In the genomic region with DNA sequence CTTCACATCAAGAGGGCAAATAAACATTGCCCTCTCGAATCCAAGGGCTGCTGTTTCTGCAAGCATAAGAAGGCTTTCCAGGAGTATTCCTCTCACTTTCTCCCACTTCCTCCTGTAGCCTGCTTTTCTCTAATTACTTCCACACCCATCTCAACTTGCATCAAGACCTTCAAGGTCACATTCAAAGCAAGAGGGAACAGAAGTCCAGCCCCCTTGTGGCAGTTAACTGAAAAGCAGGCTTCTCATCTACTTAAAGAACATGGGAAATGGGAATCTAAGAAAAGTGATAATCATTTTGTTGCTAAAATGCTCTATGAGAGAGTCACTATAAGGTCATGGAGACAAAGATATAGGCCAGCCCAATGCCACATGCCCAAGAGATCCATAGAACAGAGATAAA, we compare ENCODE assay signal across 9 cellular contexts.
DNase-seq lines count a peak whose midpoint lies in the region; ATAC-seq and TF ChIP-seq lines count a peak whose summit lies in the region.
"Had no signal": no experiment of that assay in that cellular context is flagged by ENCODE, and none has a peak within 500 bp of the region (broad histone marks: within the 10 kb centered on the region; RNA-seq: fewer than 3 reads in every experiment).

No MANE protein-coding gene starts in this region.

- H3K27ac Mint-ChIP-seq in Calu3 (ENCODE audit: unreplicated experiment) (no peak overlapping the region), H9 (no peak overlapping the region)

- no peaks in the 10 kb centered on the region for H3K36me3 ChIP-seq in PC-3 (ENCODE audit: low read depth, low read length)
- H3K36me3 ChIP-seq in Peyer's patch = no peaks in the 10 kb centered on the region

- no peak overlapping the region for H3K23ac ChIP-seq in H9 (ENCODE audit: insufficient read length, low read depth, low read length)

- CTCF ChIA-PET in Calu3 (lab: Charles Lee) (no interaction called here), PC-3 (lab: Charles Lee) (no interaction called here)

- H3K27ac ChIP-seq in H9 (ENCODE audit: insufficient read length, low read depth, low read length) (no peak overlapping the region), PC-3 (ENCODE audit: low read length) (no peak overlapping the region), Peyer's patch (no peak overlapping the region)

- H2BK12ac ChIP-seq in H9 (ENCODE audit: insufficient read length, low read depth, low read length) = no peak overlapping the region

- H4K8ac ChIP-seq in H9 (replicated peaks; ENCODE audit: insufficient read length, low read depth, low read length) = no peak overlapping the region

- no peaks in the 10 kb centered on the region for H3K23me2 ChIP-seq in H9 (ENCODE audit: insufficient read length, low read depth, low read length, poor library complexity, severe bottlenecking)

- BruUV-seq in Calu3 (replicated peaks; lab: Mats Ljungman, UMichigan) = no TSS peak
- BruUV-seq in PC-3 (replicated peaks; lab: Mats Ljungman, UMichigan) = no TSS peak

- H4K5ac ChIP-seq in H9 (ENCODE audit: insufficient read length, low read depth, low read length) = no peak overlapping the region

- H3K9me2 ChIP-seq in PC-3 (replicated peaks; ENCODE audit: low read length) = no peaks in the 10 kb centered on the region

- H3K4me3 ChIP-seq in PC-3 (ENCODE audit: low read length) (no peak overlapping the region), Peyer's patch (no peak overlapping the region)

- H4K20me1 ChIP-seq in H9 (ENCODE audit: control insufficient read depth, insufficient read depth, insufficient read length) = no peaks in the 10 kb centered on the region
- no peaks in the 10 kb centered on the region for H4K20me1 ChIP-seq in PC-3 (ENCODE audit: low read length)

- H3K36me3 Mint-ChIP-seq in Calu3 (ENCODE audit: insufficient read depth, unreplicated experiment) = no peaks in the 10 kb centered on the region
- no peaks in the 10 kb centered on the region for H3K36me3 Mint-ChIP-seq in H9 (ENCODE audit: insufficient read depth in 1 of 3, low read depth in 3 of 3)

- H3K4me3 Mint-ChIP-seq in Calu3 (ENCODE audit: low read depth, unreplicated experiment) (no peak overlapping the region), H9 (no peak overlapping the region)

- H2BK5ac ChIP-seq in H9 (ENCODE audit: insufficient read length, low read length) = no peak overlapping the region

- H3K79me2 ChIP-seq in H9 (ENCODE audit: insufficient read depth, low read length) (no peaks in the 10 kb centered on the region), PC-3 (ENCODE audit: low read length) (no peaks in the 10 kb centered on the region)

- TF ChIP-seq CTCF in Calu3 (IDR thresholded peaks at IDR 0.05; ENCODE audit: unreplicated experiment) (peak; percentile 55), H9 (conservative IDR thresholded peaks at IDR 0.05) (peak; percentile 71), PC-3 (conservative IDR thresholded peaks at IDR 0.05; ENCODE audit: low read depth, low read length) (peak; percentile 64), Peyer's patch (IDR thresholded peaks at IDR 0.05) (peak in 3 of 6 experiments; percentile 47 to 53 (median 50))

- intact Hi-C loops in Calu3 (cut with micrococcal nuclease; ENCODE audit: unreplicated experiment) (no loop called here), PC-3 (cut with micrococcal nuclease) (no loop called here)

- no peak overlapping the region for H3K14ac ChIP-seq in H9 (ENCODE audit: insufficient read depth, low read length)

- no peak overlapping the region for H3K4ac ChIP-seq in H9 (ENCODE audit: low read depth, low read length)

- H3K56ac ChIP-seq in H9 (ENCODE audit: insufficient read length, low read depth, low read length) = no peak overlapping the region

- no peak overlapping the region for H2BK120ac ChIP-seq in H9 (ENCODE audit: low read depth, low read length, poor library complexity, severe bottlenecking)

- no peak overlapping the region for H2BK15ac ChIP-seq in H9 (ENCODE audit: low read depth, low read length)

- H3K79me1 ChIP-seq in H9 (ENCODE audit: insufficient read depth, low read depth, low read length, poor library complexity, severe bottlenecking) = no peaks in the 10 kb centered on the region

- WGBS in H9 (ENCODE audit: extremely low coverage, insufficient read length, low lambda C conversion rate) = no CpG with 5 or more reads among the region's 1 CpG

- H3K9me3 Mint-ChIP-seq in Calu3 (ENCODE audit: low read depth, unreplicated experiment) = peaks cover 10% of the 10 kb centered on the region
- no peaks in the 10 kb centered on the region for H3K9me3 Mint-ChIP-seq in H9

- POLR2A ChIA-PET in PC-3 (lab: Charles Lee; ENCODE audit: unreplicated experiment) = no interaction called here

- H3K4me2 ChIP-seq in H9 (ENCODE audit: insufficient read depth, insufficient read length, low read length) = no peak overlapping the region
- H3K4me2 ChIP-seq in PC-3 (ENCODE audit: low read length) = no peak overlapping the region

- no peak for TF ChIP-seq POLR2A in Peyer's patch (IDR thresholded peaks at IDR 0.05)

- H2AFZ ChIP-seq in H9 (ENCODE audit: low read length) = no peak overlapping the region
- H2AFZ ChIP-seq in PC-3 (ENCODE audit: low read length) = no peak overlapping the region

- H3K27me3 Mint-ChIP-seq in Calu3 (ENCODE audit: unreplicated experiment) (no peaks in the 10 kb centered on the region), H9 (ENCODE audit: low read depth) (no peaks in the 10 kb centered on the region)

- H2AK5ac ChIP-seq in H9 (ENCODE audit: insufficient read length, low read length) = no peak overlapping the region

- H4K91ac ChIP-seq in H9 (ENCODE audit: insufficient read length, low read depth, low read length) = no peak overlapping the region

- no peaks in the 10 kb centered on the region for H3K4me1 Mint-ChIP-seq in Calu3 (ENCODE audit: low read depth, unreplicated experiment)
- H3K4me1 Mint-ChIP-seq in H9 = peaks cover 0 to 2% of the 10 kb centered on the region in 2 experiments; a peak in 2 of 4 replicates

- no peak overlapping the region for H3K18ac ChIP-seq in H9 (ENCODE audit: insufficient read length, low read depth, low read length)

- H3K9me3 ChIP-seq in H9 (ENCODE audit: control insufficient read depth, low read depth, low read length) (no peaks in the 10 kb centered on the region), PC-3 (ENCODE audit: low read length) (no peaks in the 10 kb centered on the region), Peyer's patch (no peaks in the 10 kb centered on the region)

- H3K4me1 ChIP-seq in H9 (ENCODE audit: insufficient read depth, low read length) (no peaks in the 10 kb centered on the region), PC-3 (ENCODE audit: insufficient read depth, low read length) (no peaks in the 10 kb centered on the region), Peyer's patch (no peaks in the 10 kb centered on the region)

- no peaks in the 10 kb centered on the region for H3F3A ChIP-seq in PC-3 (ENCODE audit: low read length, unreplicated experiment)

- H3T11ph ChIP-seq in H9 (ENCODE audit: low read length) = no peak overlapping the region

- no peak overlapping the region for H2BK20ac ChIP-seq in H9 (ENCODE audit: low read depth, low read length, poor library complexity, severe bottlenecking)

- H3K27me3 ChIP-seq in H9 (ENCODE audit: insufficient read depth, low read length) = no peaks in the 10 kb centered on the region
- no peaks in the 10 kb centered on the region for H3K27me3 ChIP-seq in PC-3 (ENCODE audit: low read length)
- no peaks in the 10 kb centered on the region for H3K27me3 ChIP-seq in Peyer's patch

- no peak for DNase-seq in Calu3
- DNase-seq in H9 = peak; percentile 45
- peak; percentile 26 for DNase-seq in PC-3
- peak; percentile 6 for DNase-seq in foreskin melanocyte
- no peak for DNase-seq in SKM-1 (lab: John Stamatoyannopoulos, UW; ENCODE audit: unreplicated experiment)
- DNase-seq in Peyer's patch = no peak
- DNase-seq: amygdala had no signal

- H3K9ac ChIP-seq in H9 (ENCODE audit: extremely low read depth, insufficient read length, low read length) = no peak overlapping the region
- no peak overlapping the region for H3K9ac ChIP-seq in PC-3 (ENCODE audit: low read length)

- ATAC-seq in PC-3 (no peak), GM21360 (IDR thresholded peaks at IDR 0.05; ENCODE audit: unreplicated experiment) (no peak), HG02610 (IDR thresholded peaks at IDR 0.05; ENCODE audit: unreplicated experiment) (no peak)

Comparison
In these comparisons a context has a peak if more than half of its experiments do, and no peak if none do; other contexts are left out.
1. DNase-seq: peak in H9 (single experiment), PC-3 (single experiment) and foreskin melanocyte (single experiment); none in Calu3 (single experiment), SKM-1 (single experiment) and Peyer's patch (0 of 3).